ENCODE assay signal across 1 cellular context in genomic region chrX:3076416-3076991, GRCh38.
TF ChIP-seq lines count a peak whose summit lies in the region.

No MANE protein-coding gene starts in this region.

TF ChIP-seq in H1, 55 proteins besides CTCF, POLR2A, EP300 and RAD21 (continued from another document):
- TF ChIP-seq PHF8 (conservative IDR thresholded peaks at IDR 0.05; ENCODE audit: low read depth, low read length) (no peak), SP4 (IDR thresholded peaks at IDR 0.05; ENCODE audit: low read length) (no peak), CBX5 (IDR thresholded peaks at IDR 0.05; ENCODE audit: low read depth, low read length) (no peak)
TF ChIP-seq in H1: peak in this region for 4.
